Comparison of ENCODE assay signal across 13 cellular contexts in the genomic region with DNA sequence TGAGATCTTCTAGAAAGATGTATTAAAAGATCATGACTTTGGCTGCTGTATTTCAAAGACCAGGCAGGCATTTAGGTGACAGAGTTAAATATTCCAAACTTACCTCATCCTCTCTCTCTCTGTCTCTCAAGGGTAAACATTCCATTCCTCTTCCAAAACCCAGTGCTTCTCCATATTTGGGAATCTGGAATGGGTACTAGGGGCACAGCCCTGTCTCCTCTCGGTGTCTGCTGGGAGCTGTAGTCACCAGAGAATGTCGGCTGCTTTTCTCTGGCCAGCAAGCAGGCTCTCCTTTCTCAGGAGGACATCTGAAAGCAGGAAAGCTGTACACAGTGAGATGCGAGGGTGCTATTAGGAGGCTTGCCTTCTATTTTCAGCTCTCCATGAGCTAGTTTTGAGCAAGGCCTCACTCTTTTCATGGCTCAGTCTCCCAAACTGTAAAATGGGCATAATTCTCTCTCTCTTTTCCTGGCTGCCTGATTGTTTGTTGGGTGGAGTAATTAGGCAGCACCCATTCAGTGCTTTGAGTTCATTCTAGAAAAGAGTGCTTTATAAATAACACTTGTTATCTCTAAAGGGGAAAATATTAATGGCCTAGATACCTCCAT. TPM values are rescaled to one million over a fixed set of nuclear protein-coding genes. Genes with fewer than 3 reads are reported as not detected.
DNase-seq lines count a peak whose midpoint lies in the region; ATAC-seq and TF ChIP-seq lines count a peak whose summit lies in the region.
"Had no signal": no experiment of that assay in that cellular context is flagged by ENCODE, and none has a peak within 500 bp of the region (broad histone marks: within the 10 kb centered on the region; RNA-seq: fewer than 3 reads in every experiment).

No MANE protein-coding gene starts in this region.

- no peak overlapping the region for H3K27ac Mint-ChIP-seq in WTC11

- H3K9me3 Mint-ChIP-seq in WTC11: no peaks in the 10 kb centered on the region
- H3K9me3 Mint-ChIP-seq: activated B cell treated with CpG ODN at 0.5 μM for 24 hours had no signal

- no peaks in the 10 kb centered on the region for H3K4me1 Mint-ChIP-seq in WTC11

- in situ Hi-C loops in GM13977 (cut with MboI; ENCODE audit: low pct_unique_long_range_greater_than_20kb, low sequenced_read_pairs, unreplicated experiment): no loop called here

- peaks cover 3% of the 10 kb centered on the region for H3K27me3 Mint-ChIP-seq in WTC11 (ENCODE audit: low read depth)
- H3K27me3 Mint-ChIP-seq: activated B cell treated with CpG ODN at 0.5 μM for 24 hours had no signal

- intact Hi-C loops in left ventricle myocardium superior (cut with micrococcal nuclease): no loop called here
- intact Hi-C loops in sciatic nerve (cut with DNase I): no loop called here

- DNase-seq in Daoy (ENCODE audit: low read depth) (peak; percentile 22), WTC11 (ENCODE audit: low spot score) (no peak), left ventricle myocardium superior (no peak), sciatic nerve (ENCODE audit: low spot score) (no peak), NCI-H345 (lab: John Stamatoyannopoulos, UW) (no peak), iPS-NIHi11 (ENCODE audit: low spot score) (no peak), GM13977 (ENCODE audit: low spot score) (no peak)
- DNase-seq in stimulated activated CD4-positive, alpha-beta T cell treated with anti-CD3 and anti-CD28 coated beads, Interleukin-1b, Interleukin-23, amount 100 ng/mL, for 48 hours: no peak
- DNase-seq: activated B cell treated with CpG ODN at 0.5 μM for 24 hours; activated T-cell treated with anti-CD3 and anti-CD28 coated beads, Interleukin-2, amount 50 U/mL, for 1 hour; anterior cingulate cortex; NCI-H2227 treated with DMSO at 0.1 percent for 48 hours; nucleus accumbens had no signal

- ATAC-seq in WTC11 (peak; percentile 22; the same call in 1 of the 2 replicates), left ventricle myocardium superior (peak; percentile 91), sciatic nerve (peak; percentile 88)

- POLR2A ChIA-PET in WTC11 (lab: Charles Lee): no interaction called here

- CTCF ChIA-PET in WTC11 (lab: Charles Lee): interaction anchor here (0.8 to 1.5 kb wide), 2 partner anchors 8 to 177 kb away, joined by 3 to 4 read pairs; no protein-coding TSS in a partner anchor

- H3K4me3 Mint-ChIP-seq in WTC11: no peak overlapping the region
- H3K4me3 Mint-ChIP-seq: activated B cell treated with CpG ODN at 0.5 μM for 24 hours had no signal

- no peak for TF ChIP-seq CTCF in WTC11 (IDR thresholded peaks at IDR 0.05)
- no peak for TF ChIP-seq CTCF in GM13977 (IDR thresholded peaks at IDR 0.05; ENCODE audit: extremely low read depth, insufficient read depth, missing control alignments)

- no peaks in the 10 kb centered on the region for H3K36me3 Mint-ChIP-seq in WTC11

TF ChIP-seq in WTC11, 78 proteins besides CTCF, POLR2A, EP300 and RAD21:
- TF ChIP-seq, protein P1, sequence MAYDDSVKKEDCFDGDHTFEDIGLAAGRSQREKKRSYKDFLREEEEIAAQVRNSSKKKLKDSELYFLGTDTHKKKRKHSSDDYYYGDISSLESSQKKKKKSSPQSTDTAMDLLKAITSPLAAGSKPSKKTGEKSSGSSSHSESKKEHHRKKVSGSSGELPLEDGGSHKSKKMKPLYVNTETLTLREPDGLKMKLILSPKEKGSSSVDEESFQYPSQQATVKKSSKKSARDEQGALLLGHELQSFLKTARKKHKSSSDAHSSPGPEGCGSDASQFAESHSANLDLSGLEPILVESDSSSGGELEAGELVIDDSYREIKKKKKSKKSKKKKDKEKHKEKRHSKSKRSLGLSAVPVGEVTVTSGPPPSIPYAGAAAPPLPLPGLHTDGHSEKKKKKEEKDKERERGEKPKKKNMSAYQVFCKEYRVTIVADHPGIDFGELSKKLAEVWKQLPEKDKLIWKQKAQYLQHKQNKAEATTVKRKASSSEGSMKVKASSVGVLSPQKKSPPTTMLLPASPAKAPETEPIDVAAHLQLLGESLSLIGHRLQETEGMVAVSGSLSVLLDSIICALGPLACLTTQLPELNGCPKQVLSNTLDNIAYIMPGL (CRISPR knock-in tag; IDR thresholded peaks at IDR 0.05): no peak
- TF ChIP-seq ZNF416 (CRISPR knock-in tag; IDR thresholded peaks at IDR 0.05) (no peak), IRF2 (CRISPR knock-in tag; IDR thresholded peaks at IDR 0.05; ENCODE audit: borderline replicate concordance, low read depth) (no peak)

RNA-seq across cellular contexts. Expression of a gene that starts 9.3 kb away (rescaled TPM):
- 15.4 and 20.8 TPM in 2 replicates for total RNA-seq in Daoy (2014; rRNA removed; shearing (Covaris generic))
- total RNA-seq in WTC11 (2021): 43.0 to 52.3 TPM (median 44.8 TPM) in 3 replicates
- total RNA-seq in left ventricle myocardium superior: 20.6 TPM
- 25.9 TPM for total RNA-seq in sciatic nerve

RNA-seq across cellular contexts. Expression of a gene that starts 42.1 kb away (rescaled TPM):
- total RNA-seq in Daoy (2014; rRNA removed; shearing (Covaris generic)): 3.3 TPM in 1 of 2 replicates, not detected in the other
- total RNA-seq in WTC11 (2021) (0.50 to 1.3 TPM (median 0.72 TPM) in 3 replicates), left ventricle myocardium superior (298 TPM), sciatic nerve (3.7 TPM)

RNA-seq across cellular contexts. Expression of a gene that starts 44.1 kb away (rescaled TPM):
- 15.4 and 26.2 TPM in 2 replicates for total RNA-seq in Daoy (2014; rRNA removed; shearing (Covaris generic))
- total RNA-seq in WTC11 (2021): 35.6 to 41.2 TPM (median 38.8 TPM) in 3 replicates
- 90.4 TPM for total RNA-seq in left ventricle myocardium superior
- 131 TPM for total RNA-seq in sciatic nerve

Comparison
In these comparisons a context has a peak if more than half of its experiments do, and no peak if none do; other contexts are left out.
1. ATAC-seq: peak in every context shown above with its lines; median percentile 91 in left ventricle myocardium superior; 88 in sciatic nerve; 22 in WTC11.
2. RNA of a gene that starts 42.1 kb away (total RNA-seq): 298 TPM in left ventricle myocardium superior (single experiment); 3.7 TPM in sciatic nerve (single experiment), 3.3 TPM in Daoy and 0.50 to 1.3 TPM in WTC11; every median in the first group is over 10 times any median in the second.